17 cellular contexts compared by ENCODE assay signal in genomic region chr1:6959491-6959890, GRCh38.
DNase-seq lines count a peak whose midpoint lies in the region; FAIRE-seq and TF ChIP-seq lines count a peak whose summit lies in the region.
"Had no signal": no experiment of that assay in that cellular context is flagged by ENCODE, and none has a peak within 500 bp of the region (broad histone marks: within the 10 kb centered on the region; RNA-seq: fewer than 3 reads in every experiment).

No MANE protein-coding gene starts in this region.

- TF ChIP-seq POLR2A in H1 (IDR thresholded peaks at IDR 0.05; ENCODE audit: control extremely low read depth in 1 of 2, low read depth in 2 of 2, low read length in 2 of 2), result no peak

- no peak for TF ChIP-seq CTCF in C4-2B (conservative IDR thresholded peaks at IDR 0.05)
- no peak for TF ChIP-seq CTCF in LNCaP clone FGC (IDR thresholded peaks at IDR 0.05; ENCODE audit: control insufficient read depth, extremely low read depth, insufficient read depth)
- no peak for TF ChIP-seq CTCF in H1 (IDR thresholded peaks at IDR 0.05; ENCODE audit: control extremely low read depth in 1 of 3, insufficient read depth in 1 of 3, low read depth in 1 of 3, low read length in 3 of 3)
- TF ChIP-seq CTCF in parathyroid adenoma (IDR thresholded peaks at IDR 0.05), result no peak

- TF ChIP-seq RAD21 in H1 (IDR thresholded peaks at IDR 0.05 in 1 of 2, conservative IDR thresholded peaks at IDR 0.05 in 1 of 2; ENCODE audit: low read depth in 2 of 2, low read length in 2 of 2), result no peak

- H4K91ac ChIP-seq in H1 (replicated peaks; ENCODE audit: insufficient read length, low read length), result no peak overlapping the region

- H3K27ac ChIP-seq in C4-2B, result peak overlapping the region; percentile 59
- no peak overlapping the region for H3K27ac ChIP-seq in H1 (ENCODE audit: low read depth, low read length)
- H3K27ac ChIP-seq in parathyroid adenoma, result peak overlapping the region; percentile 77
- H3K27ac ChIP-seq: KMS-11, RWPE1, SJSA1 had no signal

- no peak overlapping the region for H3K4me2 ChIP-seq in H1 (ENCODE audit: insufficient read depth in 1 of 2, low read depth in 2 of 2, low read length in 2 of 2)
- peak overlapping the region; percentile 65 for H3K4me2 ChIP-seq in parathyroid adenoma (ENCODE audit: low read length)
- H3K4me2 ChIP-seq: KMS-11 had no signal

- no peak for TF ChIP-seq EP300 in H1 (IDR thresholded peaks at IDR 0.05; ENCODE audit: borderline replicate concordance in 1 of 2, low read depth in 2 of 2, low read length in 2 of 2)

- no peaks in the 10 kb centered on the region; a peak in 1 of 7 replicates for H3K27me3 ChIP-seq in H1 (replicated peaks in 1 of 4; ENCODE audit: control insufficient read depth in 3 of 4, extremely low read depth in 1 of 4, insufficient read depth in 3 of 4, low read length in 3 of 4)
- no peaks in the 10 kb centered on the region for H3K27me3 ChIP-seq in parathyroid adenoma (ENCODE audit: control insufficient read depth, insufficient read depth, low read length)

- no peak overlapping the region for H2BK20ac ChIP-seq in H1 (ENCODE audit: low read length)

- H3K23me2 ChIP-seq in H1 (ENCODE audit: low read depth, low read length), result peaks cover 8% of the 10 kb centered on the region; the same call in 1 of the 2 replicates

- H3K79me2 ChIP-seq in H1 (ENCODE audit: control insufficient read depth in 1 of 2, insufficient read depth in 2 of 2, low read length in 2 of 2), result no peaks in the 10 kb centered on the region
- no peaks in the 10 kb centered on the region for H3K79me2 ChIP-seq in parathyroid adenoma

- no peak overlapping the region for H4K5ac ChIP-seq in H1 (ENCODE audit: insufficient read length, low read depth, low read length)

- H2BK12ac ChIP-seq in H1 (ENCODE audit: low read depth, low read length), result 0 out of 2 replicates have a peak overlapping the region, but pooled peaks have one; percentile 19

- H3K4me3 ChIP-seq in LNCaP clone FGC (ENCODE audit: low read depth, low read length) (no peak overlapping the region), H1 (ENCODE audit: extremely low read depth in 1 of 4, insufficient read depth in 2 of 4, low read depth in 3 of 4, low read length in 4 of 4) (no peak overlapping the region), parathyroid adenoma (ENCODE audit: low read depth, low read length) (peak overlapping the region; percentile 23)
- H3K4me3 ChIP-seq: SJSA1 had no signal

- DNase-seq in LNCaP clone FGC (ENCODE audit: low read depth) (peak; percentile 88), H1 (ENCODE audit: low read depth in 1 of 2, low spot score in 2 of 2) (no peak), GDM1 (lab: John Stamatoyannopoulos, UW) (no peak), HT-29 (ENCODE audit: low spot score) (no peak), NCI-H1105 treated with DMSO at 0.1 percent for 48 hours (lab: John Stamatoyannopoulos, UW) (no peak)
- DNase-seq: ACHN; CD4-positive, alpha-beta memory T cell; GF-D8; MM.1S; NCI-H1694; NK-92 treated with Interleukin-12 subunit alpha and Interleukin-12 subunit beta, amount 100 ng/mL, for 24 hours had no signal

- WGBS in H1 (ENCODE audit: extremely low coverage in 1 of 2, insufficient coverage in 1 of 2, insufficient read length in 1 of 2, insufficient replicate concordance in 2 of 2, low coverage in 1 of 2, low lambda C conversion rate in 2 of 2, missing lambda C conversion rate in 1 of 2), 2 experiments, result 89% methylated on average over 8 of the region's 8 CpGs; no CpG with 5 or more reads in 1 of the 2 experiments

- no peaks in the 10 kb centered on the region for H4K20me1 ChIP-seq in H1 (replicated peaks in 1 of 2; ENCODE audit: control insufficient read depth in 1 of 2, insufficient read depth in 2 of 2, low read length in 2 of 2)

- no peak overlapping the region for H3K23ac ChIP-seq in H1 (ENCODE audit: insufficient read length)

- H2BK120ac ChIP-seq in H1 (replicated peaks; ENCODE audit: low read depth, low read length), result no peak overlapping the region

- H3K56ac ChIP-seq in H1 (replicated peaks; ENCODE audit: insufficient read length, low read depth, low read length), result no peak overlapping the region

- H2AFZ ChIP-seq in H1 (ENCODE audit: low read length) (no peak overlapping the region), parathyroid adenoma (peak overlapping the region; percentile 45)

- no peak overlapping the region for H3K4ac ChIP-seq in H1 (replicated peaks; ENCODE audit: insufficient read length, low read depth, low read length)

- POLR2A ChIA-PET in H1 (lab: Charles Lee; ENCODE audit: partially characterized antibody), result no interaction called here

- no peak overlapping the region for H3K9ac ChIP-seq in H1 (replicated peaks in 1 of 4; ENCODE audit: extremely low read depth in 1 of 4, low read depth in 3 of 4, low read length in 3 of 4)
- H3K9ac ChIP-seq in parathyroid adenoma, result no peak overlapping the region
- H3K9ac ChIP-seq: KMS-11 had no signal

- H2BK15ac ChIP-seq in H1 (ENCODE audit: low read length), result peak overlapping the region; percentile 19; the same call in 1 of the 2 replicates

- H4K8ac ChIP-seq in H1 (ENCODE audit: extremely low read depth, insufficient read depth, low read length), result no peak overlapping the region

- no peak overlapping the region for H2AK5ac ChIP-seq in H1 (ENCODE audit: low read depth, low read length)

- H3K18ac ChIP-seq in H1 (ENCODE audit: extremely low read depth, low read length), result no peak overlapping the region

- CTCF ChIA-PET in H1 (lab: Charles Lee; ENCODE audit: partially characterized antibody), result interaction anchor here (0.7 to 1.6 kb wide), 2 partner anchors 37 to 83 kb away, joined by 3 to 4 read pairs; no protein-coding TSS in a partner anchor

- H3K14ac ChIP-seq in H1 (ENCODE audit: insufficient read length), result no peak overlapping the region

- H3K36me3 ChIP-seq in H1 (ENCODE audit: control insufficient read depth in 2 of 4, insufficient read depth in 4 of 4, low read length in 3 of 4), result no peaks in the 10 kb centered on the region
- H3K36me3 ChIP-seq in parathyroid adenoma (ENCODE audit: control insufficient read depth, insufficient read depth, low read length), result no peaks in the 10 kb centered on the region
- H3K36me3 ChIP-seq: SJSA1 had no signal

- H3K4me1 ChIP-seq in H1 (replicated peaks in 1 of 4; ENCODE audit: control insufficient read depth in 3 of 4, insufficient read depth in 4 of 4, low read length in 3 of 4) (peaks cover 11 to 42% (median 24%) of the 10 kb centered on the region in 4 experiments), parathyroid adenoma (peaks cover 9% of the 10 kb centered on the region)
- H3K4me1 ChIP-seq: SJSA1 had no signal

- H3K9me3 ChIP-seq in H1 (ENCODE audit: insufficient read depth in 2 of 2, low read depth in 1 of 2, low read length in 1 of 2) (no peaks in the 10 kb centered on the region), parathyroid adenoma (ENCODE audit: control insufficient read depth, low read length) (no peaks in the 10 kb centered on the region)
- H3K9me3 ChIP-seq: SJSA1 had no signal

- FAIRE-seq in H1 (lab: Jason Lieb, UNC), result no peak
- FAIRE-seq: D721Med had no signal

- H2BK5ac ChIP-seq in H1 (ENCODE audit: low read depth, low read length), result 0 out of 2 replicates have a peak overlapping the region, but pooled peaks have one; percentile 28

- H3K79me1 ChIP-seq in H1 (ENCODE audit: low read depth, low read length), result no peaks in the 10 kb centered on the region

TF ChIP-seq in H1, 55 proteins besides CTCF, POLR2A, EP300 and RAD21:
- TF ChIP-seq BRCA1 (IDR thresholded peaks at IDR 0.05; ENCODE audit: low read depth, low read length), result no peak
- TF ChIP-seq NANOG (IDR thresholded peaks at IDR 0.05; ENCODE audit: insufficient read depth, low read depth, low read length, poor library complexity, severe bottlenecking), result no peak
- TF ChIP-seq SRF (IDR thresholded peaks at IDR 0.05; ENCODE audit: low read depth, low read length), result no peak
- TF ChIP-seq KDM5A (IDR thresholded peaks at IDR 0.05; ENCODE audit: low read length), result no peak
- no peak for TF ChIP-seq RXRA (IDR thresholded peaks at IDR 0.05; ENCODE audit: insufficient read depth, low read depth, low read length)
- TF ChIP-seq SIX5 (IDR thresholded peaks at IDR 0.05; ENCODE audit: low read depth, low read length), result no peak
- TF ChIP-seq KDM4A (IDR thresholded peaks at IDR 0.05; ENCODE audit: low read depth, low read length, severe bottlenecking), result no peak
- TF ChIP-seq SP2 (IDR thresholded peaks at IDR 0.05; ENCODE audit: low read length), result no peak
- TF ChIP-seq SUZ12 (IDR thresholded peaks at IDR 0.05; ENCODE audit: low read length), result no peak
